ENCODE assay signal across 17 cellular contexts in the genomic region with DNA sequence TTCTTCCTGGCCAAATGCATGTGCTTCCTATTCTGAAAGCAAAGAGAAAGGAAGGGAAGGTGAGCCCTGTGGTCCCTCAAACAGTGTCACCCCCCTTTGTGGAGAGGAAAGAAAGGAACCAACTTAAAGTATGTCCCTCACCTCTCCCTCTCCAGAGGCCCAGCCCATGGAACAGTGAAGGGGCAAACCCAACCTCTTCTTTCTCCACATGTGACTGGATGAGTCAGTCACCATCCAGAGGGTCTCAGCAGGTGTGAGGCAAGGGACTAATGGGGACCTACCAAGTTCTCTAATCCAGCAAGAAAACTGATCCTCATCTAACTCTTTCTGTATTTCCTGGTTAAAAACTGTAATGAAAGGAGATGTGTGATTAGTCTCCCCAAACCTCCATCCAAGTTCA.
A peak's percentile ranks its signal among the peaks of the same experiment; 100 is the strongest.
DNase-seq lines count a peak whose midpoint lies in the region; ATAC-seq and TF ChIP-seq lines count a peak whose summit lies in the region.
"Had no signal": no experiment of that assay in that cellular context is flagged by ENCODE, and none has a peak within 500 bp of the region (broad histone marks: within the 10 kb centered on the region; RNA-seq: fewer than 3 reads in every experiment).

No MANE protein-coding gene starts in this region.

- no peaks in the 10 kb centered on the region for H3K4me1 ChIP-seq in breast epithelium
- H3K4me1 ChIP-seq in gastrocnemius medialis: peaks cover 0 to 28% of the 10 kb centered on the region in 2 donors
- H3K4me1 ChIP-seq: SJSA1 had no signal

- no peaks in the 10 kb centered on the region for H3K36me3 ChIP-seq in breast epithelium
- no peaks in the 10 kb centered on the region for H3K36me3 ChIP-seq in gastrocnemius medialis
- H3K36me3 ChIP-seq: MG63, SJSA1 had no signal

- H3K4me3 Mint-ChIP-seq in immature natural killer cell: no peak overlapping the region
- H3K4me3 Mint-ChIP-seq: CD4-positive, CD25-positive, alpha-beta regulatory T cell had no signal

- TF ChIP-seq POLR2A in breast epithelium (IDR thresholded peaks at IDR 0.05) (no peak), gastrocnemius medialis (IDR thresholded peaks at IDR 0.05) (no peak)

- H3K27ac ChIP-seq in breast epithelium (peak overlapping the region; percentile 40 to 45), gastrocnemius medialis (peak overlapping the region; percentile 47 to 97 (median 52))
- H3K27ac ChIP-seq: SJSA1 had no signal

- no peaks in the 10 kb centered on the region for H3K9me3 Mint-ChIP-seq in immature natural killer cell
- H3K9me3 Mint-ChIP-seq: CD4-positive, CD25-positive, alpha-beta regulatory T cell had no signal

- H3K27me3 ChIP-seq in breast epithelium (no peaks in the 10 kb centered on the region), gastrocnemius medialis (no peaks in the 10 kb centered on the region)
- H3K27me3 ChIP-seq: MG63, SJSA1 had no signal

- H3K9me3 ChIP-seq in breast epithelium: no peaks in the 10 kb centered on the region
- no peaks in the 10 kb centered on the region for H3K9me3 ChIP-seq in gastrocnemius medialis
- H3K9me3 ChIP-seq: MG63, SJSA1 had no signal

- peak; percentile 25 for DNase-seq in NCI-H69 (lab: John Stamatoyannopoulos, UW)
- no peak for DNase-seq in breast epithelium (ENCODE audit: low spot score in 2 of 2)
- no peak for DNase-seq in immature natural killer cell
- no peak for DNase-seq in gastrocnemius medialis
- DNase-seq in activated gamma-delta T cell (lab: John Stamatoyannopoulos, UW): no peak
- no peak for DNase-seq in effector CD8-positive, alpha-beta T cell (lab: John Stamatoyannopoulos, UW)
- DNase-seq in NCI-H2107 (lab: John Stamatoyannopoulos, UW): no peak
- DNase-seq: CD4-positive, CD25-positive, alpha-beta regulatory T cell; DMS79; Kasumi-1; MG63; NCI-H1694 treated with DMSO at 0.1 percent for 48 hours; NCI-H2081 treated with DMSO at 0.1 percent for 48 hours; NCI-H446; NCI-H526; OCI-M1 had no signal

- H3K27me3 Mint-ChIP-seq in immature natural killer cell (ENCODE audit: low read depth in 3 of 3): peaks cover 0 to 3% (median 0%) of the 10 kb centered on the region in 3 donors

- H3K4me3 ChIP-seq in breast epithelium (no peak overlapping the region), gastrocnemius medialis (no peak overlapping the region)
- H3K4me3 ChIP-seq: MG63, SJSA1 had no signal

- peaks cover 17 to 64% of the 10 kb centered on the region in 2 donors for H3K4me1 Mint-ChIP-seq in immature natural killer cell
- H3K4me1 Mint-ChIP-seq: CD4-positive, CD25-positive, alpha-beta regulatory T cell had no signal

- no peak for TF ChIP-seq CTCF in breast epithelium (IDR thresholded peaks at IDR 0.05)
- TF ChIP-seq CTCF in gastrocnemius medialis (IDR thresholded peaks at IDR 0.05 in 4 of 5, conservative IDR thresholded peaks at IDR 0.05 in 1 of 5): no peak

- peaks cover 5 to 16% (median 8%) of the 10 kb centered on the region in 3 donors for H3K36me3 Mint-ChIP-seq in immature natural killer cell
- H3K36me3 Mint-ChIP-seq: CD4-positive, CD25-positive, alpha-beta regulatory T cell had no signal

- intact Hi-C loops in breast epithelium (cut with DNase I; ENCODE audit: low total_unique reads): no loop called here
- intact Hi-C loops in gastrocnemius medialis (cut with DNase I; ENCODE audit: low total_unique reads): no loop called here

- ATAC-seq in gastrocnemius medialis: no peak

- in situ Hi-C loops in gastrocnemius medialis (cut with MboI; ENCODE audit: low sequenced_read_pairs in 4 of 4): no loop called here

- peak overlapping the region in 4 of 6 donors; percentile 6 to 59 (median 28) for H3K27ac Mint-ChIP-seq in immature natural killer cell
- H3K27ac Mint-ChIP-seq: CD4-positive, CD25-positive, alpha-beta regulatory T cell had no signal
